ENCODE assay signal across 16 cellular contexts in genomic region chr9:25513509-25514033, GRCh38.
A peak's percentile ranks its signal among the peaks of the same experiment; 100 is the strongest.
DNase-seq lines count a peak whose midpoint lies in the region; ATAC-seq and TF ChIP-seq lines count a peak whose summit lies in the region.
"Had no signal": no experiment of that assay in that cellular context is flagged by ENCODE, and none has a peak within 500 bp of the region (broad histone marks: within the 10 kb centered on the region; RNA-seq: fewer than 3 reads in every experiment).

No MANE protein-coding gene starts in this region.

- no peaks in the 10 kb centered on the region for H3K9me3 ChIP-seq in mammary epithelial cell (replicated peaks; ENCODE audit: insufficient read depth, low read length)
- H3K9me3 ChIP-seq: BLaER1 treated with 17β-estradiol and CSF1 and Interleukin-3, amounts not matched to agents 10 nM and 100 nM had no signal

- no peaks in the 10 kb centered on the region for H3K36me3 ChIP-seq in mammary epithelial cell (ENCODE audit: insufficient read depth, low read length)
- H3K36me3 ChIP-seq: BLaER1 treated with 17β-estradiol and CSF1 and Interleukin-3, amounts not matched to agents 10 nM and 100 nM had no signal

- H3K27me3 ChIP-seq in mammary epithelial cell (ENCODE audit: insufficient read depth, low read length) = no peaks in the 10 kb centered on the region
- H3K27me3 ChIP-seq: BLaER1 treated with 17β-estradiol and CSF1 and Interleukin-3, amounts not matched to agents 10 nM and 100 nM had no signal

- H3K4me3 ChIP-seq in mammary epithelial cell (replicated peaks in 1 of 3; ENCODE audit: insufficient read depth in 1 of 3, low read depth in 2 of 3, low read length in 3 of 3) = no peak overlapping the region
- H3K4me3 ChIP-seq: BLaER1 treated with 17β-estradiol and CSF1 and Interleukin-3, amounts not matched to agents 10 nM and 100 nM; GM12878 had no signal

- ATAC-seq in HG02852 (IDR thresholded peaks at IDR 0.05; ENCODE audit: unreplicated experiment) (no peak), HG03175 (IDR thresholded peaks at IDR 0.05; ENCODE audit: unreplicated experiment) (no peak)
- ATAC-seq: GM12878 had no signal

- dilution Hi-C loops in mammary epithelial cell (cut with HindIII; ENCODE audit: low sequenced_read_pairs) = no loop called here

- no TSS peak for BruUV-seq in mammary epithelial cell (replicated peaks; lab: Mats Ljungman, UMichigan)

- no peaks in the 10 kb centered on the region for H4K20me1 ChIP-seq in mammary epithelial cell (ENCODE audit: insufficient read depth, low read length)
- H4K20me1 ChIP-seq: BLaER1 treated with 17β-estradiol and CSF1 and Interleukin-3, amounts not matched to agents 10 nM and 100 nM had no signal

- in situ Hi-C loops in mammary epithelial cell (cut with MboI; ENCODE audit: low sequenced_read_pairs in 2 of 2) = no loop called here

- TF ChIP-seq CTCF in mammary epithelial cell (conservative IDR thresholded peaks at IDR 0.05 in 1 of 2, IDR thresholded peaks at IDR 0.05 in 1 of 2; ENCODE audit: extremely low read depth in 1 of 2, insufficient read depth in 1 of 2, low read depth in 1 of 2, low read length in 2 of 2) = no peak

- H3K27ac ChIP-seq in mammary epithelial cell (ENCODE audit: insufficient read depth, low read depth, low read length) = no peak overlapping the region
- H3K27ac ChIP-seq: BLaER1 treated with 17β-estradiol and CSF1 and Interleukin-3, amounts not matched to agents 10 nM and 100 nM; HL-60 had no signal

- no peak overlapping the region for H3K4me2 ChIP-seq in mammary epithelial cell (ENCODE audit: insufficient read depth, low read depth, low read length)
- H3K4me2 ChIP-seq: BLaER1 treated with 17β-estradiol and CSF1 and Interleukin-3, amounts not matched to agents 10 nM and 100 nM had no signal

- intact Hi-C loops in mammary epithelial cell (cut with micrococcal nuclease) = no loop called here

- H2AFZ ChIP-seq in mammary epithelial cell (ENCODE audit: low read depth, low read length) = no peak overlapping the region

- DNase-seq in ELF-1 (ENCODE audit: low read depth, low spot score) (peak; percentile 32), OCI-M1 (lab: John Stamatoyannopoulos, UW) (peak; percentile 55), mammary epithelial cell (peak; percentile 1), kidney tubule cell (ENCODE audit: low spot score) (peak; percentile 1), GM19240 (ENCODE audit: insufficient read length, low spot score) (no peak)
- DNase-seq in effector CD4-positive, alpha-beta T cell = no peak
- DNase-seq: 8988T; CD4-positive, CD25-positive, alpha-beta regulatory T cell; DMS53; GOT3; H9 had no signal

- WGBS in mammary epithelial cell (ENCODE audit: low coverage, missing lambda C conversion rate) = 28% methylated on average over 3 of the region's 3 CpGs

- H3K4me1 ChIP-seq in mammary epithelial cell (ENCODE audit: insufficient read depth, low read length) = no peaks in the 10 kb centered on the region
- H3K4me1 ChIP-seq: BLaER1 treated with 17β-estradiol and CSF1 and Interleukin-3, amounts not matched to agents 10 nM and 100 nM had no signal

- no peaks in the 10 kb centered on the region for H3K79me2 ChIP-seq in mammary epithelial cell (ENCODE audit: insufficient read depth, low read length)

- H3K9ac ChIP-seq in mammary epithelial cell (ENCODE audit: insufficient read depth, low read length) = no peak overlapping the region
- H3K9ac ChIP-seq: BLaER1 treated with 17β-estradiol and CSF1 and Interleukin-3, amounts not matched to agents 10 nM and 100 nM had no signal

- CTCF ChIA-PET in mammary epithelial cell (lab: Charles Lee; ENCODE audit: low non-redundant PET) = no interaction called here

Comparison
In these comparisons a context has a peak if more than half of its experiments do, and no peak if none do; other contexts are left out.
1. DNase-seq: peak in ELF-1 (single experiment), OCI-M1 (single experiment), mammary epithelial cell (single experiment) and kidney tubule cell (single experiment); none in GM19240 (single experiment) and effector CD4-positive, alpha-beta T cell (single experiment).